In genomic region chr2:172452845-172453244, GRCh38 we compare ENCODE assay signal across 15 cellular contexts.
"Had no signal": no experiment of that assay in that cellular context is flagged by ENCODE, and none has a peak within 500 bp of the region (broad histone marks: within the 10 kb centered on the region; RNA-seq: fewer than 3 reads in every experiment).

No MANE protein-coding gene starts in this region.

- H3K27ac Mint-ChIP-seq: activated CD8-positive, alpha-beta T cell treated with anti-CD3 and anti-CD28 coated beads, Interleukin-2, amount 10 ng/mL, durations not matched to agents 7 days and 5 days; endodermal cell; type B pancreatic cell had no signal

- DNase-seq: activated CD4-positive, alpha-beta T cell treated with anti-CD3 and anti-CD28 coated beads for 48 hours; activated CD8-positive, alpha-beta memory T cell treated with anti-CD3 and anti-CD28 coated beads, Interleukin-2, amount 50 U/mL, for 4 hours; activated CD8-positive, alpha-beta T cell treated with anti-CD3 and anti-CD28 coated beads, Interleukin-2, amount 10 ng/mL, durations not matched to agents 7 days and 5 days; activated gamma-delta T cell treated with Interleukin-2 at 50 U/mL for 16 hours; endodermal cell; erythroblast; heart right ventricle; left colon; mammary epithelial cell; right cardiac atrium; stimulated activated naive CD8-positive, alpha-beta T cell treated with anti-CD3 and anti-CD28 coated beads, Interleukin-15, amount 100 ng/mL, for 72 hours; T-helper 17 cell had no signal

- ATAC-seq: activated CD8-positive, alpha-beta T cell treated with anti-CD3 and anti-CD28 coated beads, Interleukin-2, amount 10 ng/mL, durations not matched to agents 7 days and 5 days; gastroesophageal sphincter; heart right ventricle; left colon; right cardiac atrium; stimulated activated naive CD8-positive, alpha-beta T cell treated with anti-CD3 and anti-CD28 coated beads, Interleukin-15, amount 100 ng/mL, for 72 hours; T-helper 17 cell had no signal

- H3K27ac ChIP-seq: ascending aorta, gastroesophageal sphincter had no signal

- H3K9me3 Mint-ChIP-seq: endodermal cell; stimulated activated naive CD8-positive, alpha-beta T cell treated with anti-CD3 and anti-CD28 coated beads, Interleukin-15, amount 100 ng/mL, for 72 hours; type B pancreatic cell had no signal

- H3K4me3 Mint-ChIP-seq: activated CD8-positive, alpha-beta T cell treated with anti-CD3 and anti-CD28 coated beads, Interleukin-2, amount 10 ng/mL, durations not matched to agents 7 days and 5 days; endodermal cell; stimulated activated naive CD8-positive, alpha-beta T cell treated with anti-CD3 and anti-CD28 coated beads, Interleukin-15, amount 100 ng/mL, for 72 hours; T-helper 17 cell; type B pancreatic cell had no signal

- H3K36me3 Mint-ChIP-seq: type B pancreatic cell had no signal

- H3K27me3 Mint-ChIP-seq: stimulated activated naive CD8-positive, alpha-beta T cell treated with anti-CD3 and anti-CD28 coated beads, Interleukin-15, amount 100 ng/mL, for 72 hours; T-helper 17 cell had no signal
